ENCODE assay signal across 25 cellular contexts in the genomic region with DNA sequence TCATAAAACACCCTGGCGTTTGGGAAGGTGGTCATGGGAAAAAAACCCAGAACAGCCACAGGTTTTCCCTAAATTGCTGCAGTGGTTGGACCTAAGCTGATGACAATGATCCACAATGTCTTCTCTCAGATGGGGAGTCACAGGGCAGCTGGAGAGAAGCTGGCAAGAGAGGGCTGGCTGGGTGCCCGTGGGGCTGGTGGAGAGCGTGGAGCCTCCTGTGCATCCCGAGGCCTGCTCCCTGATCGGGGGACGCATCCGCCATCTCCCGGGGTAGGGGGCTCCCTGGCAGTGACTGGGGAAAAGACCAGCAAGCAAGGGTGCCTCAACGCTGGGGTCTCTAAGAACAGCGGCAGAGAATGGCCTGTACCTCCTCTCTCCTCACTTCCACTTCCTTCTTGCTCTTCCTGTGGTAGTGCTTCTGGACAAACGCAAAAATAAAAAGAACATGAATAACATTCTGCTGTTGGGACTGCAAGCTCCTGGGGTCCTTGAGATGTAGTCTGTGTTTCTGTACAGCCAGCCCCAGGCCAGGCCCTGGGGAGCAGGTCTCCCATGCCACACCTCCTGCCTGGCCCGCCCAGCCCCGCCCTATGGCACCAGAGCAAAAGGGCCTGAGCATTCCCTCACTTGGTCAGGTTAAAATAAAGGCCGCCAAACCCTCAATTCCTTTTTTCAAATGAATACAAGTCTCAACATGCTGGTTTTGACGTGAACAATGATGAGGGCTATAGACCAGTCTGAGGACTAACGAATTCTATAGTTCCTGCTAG. TPM values are rescaled to one million over a fixed set of nuclear protein-coding genes. Genes with fewer than 3 reads are reported as not detected.
DNase-seq lines count a peak whose midpoint lies in the region; ATAC-seq and TF ChIP-seq lines count a peak whose summit lies in the region.
"Had no signal": no experiment of that assay in that cellular context is flagged by ENCODE, and none has a peak within 500 bp of the region (broad histone marks: within the 10 kb centered on the region; RNA-seq: fewer than 3 reads in every experiment).

No MANE protein-coding gene starts in this region.

- no peak overlapping the region for H3K4me3 Mint-ChIP-seq in activated T-cell treated with anti-CD3 and anti-CD28 coated beads, Interleukin-2, amount 50 U/mL, for 24 hours
- H3K4me3 Mint-ChIP-seq in activated T-cell treated with anti-CD3 and anti-CD28 coated beads, Interleukin-2, amount 50 U/mL, for 4 hours = no peak overlapping the region
- H3K4me3 Mint-ChIP-seq: activated CD4-positive, alpha-beta T cell treated with anti-CD3 and anti-CD28 coated beads, Interleukin-2, amount 10 ng/mL, durations not matched to agents 7 days and 5 days; brain had no signal

- peaks cover 79% of the 10 kb centered on the region for H3K36me3 Mint-ChIP-seq in activated T-cell treated with anti-CD3 and anti-CD28 coated beads, Interleukin-2, amount 50 U/mL, for 24 hours (ENCODE audit: low read depth)
- peaks cover 16% of the 10 kb centered on the region for H3K36me3 Mint-ChIP-seq in activated T-cell treated with anti-CD3 and anti-CD28 coated beads, Interleukin-2, amount 50 U/mL, for 4 hours (ENCODE audit: insufficient read depth)

- H3K4me1 Mint-ChIP-seq in activated T-cell treated with anti-CD3 and anti-CD28 coated beads, Interleukin-2, amount 50 U/mL, for 24 hours (ENCODE audit: low read depth) = peaks cover 7% of the 10 kb centered on the region
- peaks cover 2% of the 10 kb centered on the region for H3K4me1 Mint-ChIP-seq in activated T-cell treated with anti-CD3 and anti-CD28 coated beads, Interleukin-2, amount 50 U/mL, for 4 hours (ENCODE audit: low read depth)
- H3K4me1 Mint-ChIP-seq: activated CD4-positive, alpha-beta T cell treated with anti-CD3 and anti-CD28 coated beads, Interleukin-2, amount 10 ng/mL, durations not matched to agents 7 days and 5 days had no signal

- H3K9me3 ChIP-seq in stomach = peaks cover 0 to 6% (median 0%) of the 10 kb centered on the region in 4 donors
- H3K9me3 ChIP-seq: Peyer's patch had no signal

- no peaks in the 10 kb centered on the region for H3K27me3 ChIP-seq in stomach
- H3K27me3 ChIP-seq: heart left ventricle, left lung, Peyer's patch had no signal

- no peaks in the 10 kb centered on the region for H3K4me1 ChIP-seq in stomach
- H3K4me1 ChIP-seq: left lung, Peyer's patch had no signal

- H3K27ac Mint-ChIP-seq in activated T-cell treated with anti-CD3 and anti-CD28 coated beads, Interleukin-2, amount 50 U/mL, for 24 hours = peak overlapping the region; percentile 22
- H3K27ac Mint-ChIP-seq: activated CD4-positive, alpha-beta T cell treated with anti-CD3 and anti-CD28 coated beads, Interleukin-2, amount 10 ng/mL, durations not matched to agents 7 days and 5 days had no signal

- H3K27ac ChIP-seq in stomach = no peak overlapping the region
- H3K27ac ChIP-seq: heart left ventricle, left lung, Peyer's patch had no signal

- DNase-seq in activated T-cell treated with anti-CD3 and anti-CD28 coated beads, Interleukin-2, amount 50 U/mL, for 24 hours = no peak
- no peak for DNase-seq in activated T-cell treated with anti-CD3 and anti-CD28 coated beads, Interleukin-2, amount 50 U/mL, for 4 hours
- DNase-seq in cerebellum (ENCODE audit: low spot score) (peak; percentile 34), medulla oblongata (ENCODE audit: extremely low spot score) (peak; percentile 70), superior temporal gyrus (ENCODE audit: extremely low spot score) (peak; percentile 59), HK-2 (ENCODE audit: unreplicated experiment) (no peak), kidney glomerular epithelial cell (lab: John Stamatoyannopoulos, UW) (no peak), stomach (no peak)
- DNase-seq: activated CD4-positive, alpha-beta T cell treated with anti-CD3 and anti-CD28 coated beads, Interleukin-2, amount 10 ng/mL, durations not matched to agents 7 days and 5 days; Calu3; EL; GOT3; heart left ventricle; IMR-90; NCI-H1417; NCI-H2107; NCI-H510A; stimulated activated CD4-positive, alpha-beta T cell treated with anti-CD3 and anti-CD28 coated beads, Interleukin-2, amount 100 ng/mL, for 48 hours; stimulated activated naive CD8-positive, alpha-beta T cell treated with anti-CD3 and anti-CD28 coated beads, Interleukin-15, Interleukin-2, amounts not matched to agents 100 U/mL and 50 U/mL, for 24 hours; trophoblast cell had no signal

- no peaks in the 10 kb centered on the region for H3K27me3 Mint-ChIP-seq in activated T-cell treated with anti-CD3 and anti-CD28 coated beads, Interleukin-2, amount 50 U/mL, for 24 hours
- no peaks in the 10 kb centered on the region for H3K27me3 Mint-ChIP-seq in activated T-cell treated with anti-CD3 and anti-CD28 coated beads, Interleukin-2, amount 50 U/mL, for 4 hours (ENCODE audit: low read depth)
- H3K27me3 Mint-ChIP-seq: activated CD4-positive, alpha-beta T cell treated with anti-CD3 and anti-CD28 coated beads, Interleukin-2, amount 10 ng/mL, durations not matched to agents 7 days and 5 days had no signal

- 84 to 90% (median 85%) methylated on average over 15 to 16 of the region's 16 CpGs for WGBS in stomach, 5 donors

- no peak for ATAC-seq in activated T-cell treated with anti-CD3 and anti-CD28 coated beads, Interleukin-2, amount 50 U/mL, for 4 hours
- ATAC-seq: heart left ventricle; left lung; stimulated activated naive CD8-positive, alpha-beta T cell treated with anti-CD3 and anti-CD28 coated beads, Interleukin-15, Interleukin-2, amounts not matched to agents 100 U/mL and 50 U/mL, for 24 hours had no signal

- H3K4me3 ChIP-seq in stomach = no peak overlapping the region
- H3K4me3 ChIP-seq: heart left ventricle, left lung, Peyer's patch, smooth muscle cell had no signal

- H3K36me3 ChIP-seq in stomach = peaks cover 50 to 91% (median 86%) of the 10 kb centered on the region in 4 donors

- intact Hi-C loops in stomach (cut with DNase I; ENCODE audit: low total_unique reads) = no loop called here

- TF ChIP-seq EP300 in stomach (IDR thresholded peaks at IDR 0.05) = no peak

- TF ChIP-seq CTCF in stomach (IDR thresholded peaks at IDR 0.05) = no peak

- no peaks in the 10 kb centered on the region for H3K9me3 Mint-ChIP-seq in activated T-cell treated with anti-CD3 and anti-CD28 coated beads, Interleukin-2, amount 50 U/mL, for 24 hours
- no peaks in the 10 kb centered on the region for H3K9me3 Mint-ChIP-seq in activated T-cell treated with anti-CD3 and anti-CD28 coated beads, Interleukin-2, amount 50 U/mL, for 4 hours
- H3K9me3 Mint-ChIP-seq: activated CD4-positive, alpha-beta T cell treated with anti-CD3 and anti-CD28 coated beads, Interleukin-2, amount 10 ng/mL, durations not matched to agents 7 days and 5 days; neural crest cell had no signal

- TF ChIP-seq POLR2A in stomach (IDR thresholded peaks at IDR 0.05) = no peak

RNA-seq across cellular contexts. Expression of gene MRNIP, which starts 7.0 kb away (rescaled TPM):
- 10 to 100 TPM; 14.9 to 16.1 (median 16.0) TPM for total RNA-seq in activated T-cell treated with anti-CD3 and anti-CD28 coated beads, Interleukin-2, amount 50 U/mL, for 4 hours
- total RNA-seq in cerebellum (33.9 TPM), stomach (10 to 100 TPM in 4 of 5 donors, 1 to 10 TPM in 1; 8.0 to 46.0 (median 27.0) TPM)
- 10 to 100 TPM; 15.1 to 31.1 (median 27.2) TPM for polyA plus RNA-seq in stomach

RNA-seq across cellular contexts. Expression of gene TBC1D9B, which starts 42.0 kb away (rescaled TPM):
- total RNA-seq in activated T-cell treated with anti-CD3 and anti-CD28 coated beads, Interleukin-2, amount 50 U/mL, for 4 hours = 10 to 100 TPM; 82.7 to 91.8 (median 88.6) TPM
- total RNA-seq in cerebellum = 67.0 TPM
- total RNA-seq in stomach = 100 to 1,000 TPM in 2 of 5 donors, 10 to 100 TPM in 3; 52.0 to 260 (median 87.5) TPM
- 10 to 100 TPM; 29.9 to 44.5 (median 42.1) TPM for polyA plus RNA-seq in stomach

RNA-seq across cellular contexts. Expression of gene SQSTM1, which starts 45.0 kb away (rescaled TPM):
- total RNA-seq in activated T-cell treated with anti-CD3 and anti-CD28 coated beads, Interleukin-2, amount 50 U/mL, for 4 hours = 100 to 1,000 TPM; 109 to 141 (median 111) TPM
- 53.8 TPM for total RNA-seq in cerebellum
- 100 to 1,000 TPM; 163 to 693 (median 508) TPM for total RNA-seq in stomach
- 100 to 1,000 TPM; 166 to 251 (median 213) TPM for polyA plus RNA-seq in stomach

RNA-seq across cellular contexts. Expression of gene MGAT4B, which starts 59.0 kb away (rescaled TPM):
- 10 to 100 TPM; 43.6 to 63.7 (median 54.5) TPM for total RNA-seq in activated T-cell treated with anti-CD3 and anti-CD28 coated beads, Interleukin-2, amount 50 U/mL, for 4 hours
- total RNA-seq in cerebellum (56.1 TPM), stomach (100 to 1,000 TPM; 149 to 617 (median 206) TPM)
- 100 to 1,000 TPM in 2 of 3 donors, 10 to 100 TPM in 1; 85.0 to 115 (median 101) TPM for polyA plus RNA-seq in stomach

Comparison
In these comparisons a context has a peak if more than half of its experiments do, and no peak if none do; other contexts are left out.
1. DNase-seq: peak in cerebellum (single experiment), medulla oblongata (single experiment) and superior temporal gyrus (single experiment); none in activated T-cell treated with anti-CD3 and anti-CD28 coated beads, Interleukin-2, amount 50 U/mL, for 24 hours (single experiment), activated T-cell treated with anti-CD3 and anti-CD28 coated beads, Interleukin-2, amount 50 U/mL, for 4 hours (single experiment), HK-2 (single experiment), kidney glomerular epithelial cell (single experiment) and stomach (single experiment).